26 cellular contexts compared by ENCODE assay signal in genomic region chr18:69123421-69123820, GRCh38.
A peak's percentile ranks its signal among the peaks of the same experiment; 100 is the strongest.
DNase-seq lines count a peak whose midpoint lies in the region; ATAC-seq and TF ChIP-seq lines count a peak whose summit lies in the region.
"Had no signal": no experiment of that assay in that cellular context is flagged by ENCODE, and none has a peak within 500 bp of the region (broad histone marks: within the 10 kb centered on the region; RNA-seq: fewer than 3 reads in every experiment).

No MANE protein-coding gene starts in this region.

- TF ChIP-seq POLR2A in NB4 (IDR thresholded peaks at IDR 0.05; ENCODE audit: extremely low read depth, insufficient read length), result no peak

- H3K4me3 ChIP-seq in NB4 (ENCODE audit: low read depth, low read length), result no peak overlapping the region
- H3K4me3 ChIP-seq in upper lobe of right lung, result no peak overlapping the region
- H3K4me3 ChIP-seq: A549; BLaER1 treated with 17β-estradiol and CSF1 and Interleukin-3, amounts not matched to agents 10 nM and 100 nM; GM12878; PC-9 had no signal

- intact Hi-C loops in upper lobe of right lung (cut with DNase I), result no loop called here

- no peaks in the 10 kb centered on the region for H3K36me3 ChIP-seq in upper lobe of right lung
- H3K36me3 ChIP-seq: BLaER1 treated with 17β-estradiol and CSF1 and Interleukin-3, amounts not matched to agents 10 nM and 100 nM had no signal

- TF ChIP-seq CTCF in NB4 (IDR thresholded peaks at IDR 0.05; ENCODE audit: low read depth, low read length), result no peak
- TF ChIP-seq CTCF in upper lobe of right lung (IDR thresholded peaks at IDR 0.05), result no peak

- H3K27ac ChIP-seq in upper lobe of right lung, result no peak overlapping the region
- H3K27ac ChIP-seq: A549; BLaER1 treated with 17β-estradiol and CSF1 and Interleukin-3, amounts not matched to agents 10 nM and 100 nM; KMS-11; PC-9 had no signal

- peak; percentile 57 to 77 for DNase-seq in Kasumi-1 (lab: John Stamatoyannopoulos, UW)
- peak; percentile 32 for DNase-seq in NB4 (ENCODE audit: low read depth)
- DNase-seq in OCI-M1 (lab: John Stamatoyannopoulos, UW), result peak; percentile 10
- DNase-seq in upper lobe of right lung, result no peak
- no peak for DNase-seq in DMS153 (lab: John Stamatoyannopoulos, UW)
- no peak for DNase-seq in activated effector memory CD4-positive, alpha-beta T cell treated with anti-CD3 and anti-CD28 coated beads, Interleukin-2, amount 50 U/mL, for 16 hours
- DNase-seq: AML-193; CD4-positive, alpha-beta memory T cell; COR-L47; IMR-90; NCI-H1092; NCI-H1417 treated with DMSO at 0.1 percent for 48 hours; NCI-H1694 treated with DMSO at 0.1 percent for 48 hours; NCI-H2081; NCI-H2227 treated with DMSO at 0.1 percent for 48 hours; NCI-H526 treated with DMSO at 0.1 percent for 48 hours; PC-9; Right ventricle myocardium superior; RPMI8226; T-helper 17 cell had no signal

- ATAC-seq in upper lobe of right lung (peak; percentile 71), GM19035 (IDR thresholded peaks at IDR 0.05; ENCODE audit: unreplicated experiment) (no peak)
- ATAC-seq: A549, GM12878, HCT116, T-helper 17 cell had no signal

- H3K9me3 ChIP-seq in upper lobe of right lung, result no peaks in the 10 kb centered on the region
- H3K9me3 ChIP-seq: A549; BLaER1 treated with 17β-estradiol and CSF1 and Interleukin-3, amounts not matched to agents 10 nM and 100 nM had no signal

- H3K4me1 ChIP-seq in upper lobe of right lung, result no peaks in the 10 kb centered on the region
- H3K4me1 ChIP-seq: A549 had no signal

- H3K27me3 ChIP-seq in upper lobe of right lung, result no peaks in the 10 kb centered on the region
- H3K27me3 ChIP-seq: BLaER1 treated with 17β-estradiol and CSF1 and Interleukin-3, amounts not matched to agents 10 nM and 100 nM had no signal

Comparison
In these comparisons a context has a peak if more than half of its experiments do, and no peak if none do; other contexts are left out.
1. DNase-seq: peak in Kasumi-1 (2 of 2), NB4 (single experiment) and OCI-M1 (single experiment); none in upper lobe of right lung (single experiment), DMS153 (single experiment) and activated effector memory CD4-positive, alpha-beta T cell treated with anti-CD3 and anti-CD28 coated beads, Interleukin-2, amount 50 U/mL, for 16 hours (single experiment).